Comparison of ENCODE assay signal across 13 cellular contexts in genomic region chr9:73157811-73158210, GRCh38. TPM values are rescaled to one million over a fixed set of nuclear protein-coding genes. Genes with fewer than 3 reads are reported as not detected.
A peak's percentile ranks its signal among the peaks of the same experiment; 100 is the strongest.
DNase-seq lines count a peak whose midpoint lies in the region; ATAC-seq lines count a peak whose summit lies in the region.
"Had no signal": no experiment of that assay in that cellular context is flagged by ENCODE, and none has a peak within 500 bp of the region (broad histone marks: within the 10 kb centered on the region; RNA-seq: fewer than 3 reads in every experiment).

No MANE protein-coding gene starts in this region.

- no peak overlapping the region for H3K4me3 ChIP-seq in right cardiac atrium (ENCODE audit: low read length)
- H3K4me3 ChIP-seq: BLaER1, Peyer's patch had no signal

- intact Hi-C loops in right cardiac atrium (cut with DNase I) = no loop called here

- no peaks in the 10 kb centered on the region for H3K9me3 Mint-ChIP-seq in stimulated activated naive CD8-positive, alpha-beta T cell treated with anti-CD3 and anti-CD28 coated beads, Interleukin-15, Interleukin-2, amounts not matched to agents 100 ng/mL and 50 ng/mL, for 24 hours
- H3K9me3 Mint-ChIP-seq in activated CD8-positive, alpha-beta T cell treated with anti-CD3 and anti-CD28 coated beads, Interleukin-2, amount 10 ng/mL, durations not matched to agents 7 days and 5 days (ENCODE audit: insufficient read depth) = no peaks in the 10 kb centered on the region
- no peaks in the 10 kb centered on the region for H3K9me3 Mint-ChIP-seq in immature natural killer cell

- no peaks in the 10 kb centered on the region for H3K27me3 ChIP-seq in right cardiac atrium (ENCODE audit: control insufficient read depth, insufficient read depth)
- H3K27me3 ChIP-seq: BLaER1, Peyer's patch had no signal

- POLR2A ChIA-PET in activated CD8-positive, alpha-beta T cell treated with anti-CD3 and anti-CD28 coated beads, Interleukin-2, amount 10 ng/mL, durations not matched to agents 7 days and 5 days (lab: Charles Lee) = no interaction called here

- no peaks in the 10 kb centered on the region for H3K9me3 ChIP-seq in right cardiac atrium (ENCODE audit: control insufficient read depth, low read length)
- H3K9me3 ChIP-seq: BLaER1, Peyer's patch had no signal

- peaks cover 38% of the 10 kb centered on the region for H3K36me3 Mint-ChIP-seq in stimulated activated naive CD8-positive, alpha-beta T cell treated with anti-CD3 and anti-CD28 coated beads, Interleukin-15, Interleukin-2, amounts not matched to agents 100 ng/mL and 50 ng/mL, for 24 hours (ENCODE audit: low read depth)
- peaks cover 59% of the 10 kb centered on the region for H3K36me3 Mint-ChIP-seq in activated CD8-positive, alpha-beta T cell treated with anti-CD3 and anti-CD28 coated beads, Interleukin-2, amount 10 ng/mL, durations not matched to agents 7 days and 5 days (ENCODE audit: low read depth)
- peaks cover 34 to 55% (median 36%) of the 10 kb centered on the region in 3 donors for H3K36me3 Mint-ChIP-seq in immature natural killer cell

- WGBS in right cardiac atrium = 70% methylated on average over 2 of the region's 2 CpGs

- CTCF ChIA-PET in activated CD8-positive, alpha-beta T cell treated with anti-CD3 and anti-CD28 coated beads, Interleukin-2, amount 10 ng/mL, durations not matched to agents 7 days and 5 days (lab: Charles Lee) = interaction anchor here (1.2 to 1.3 kb wide), 2 partner anchors 25 to 26 kb away, joined by 3 read pairs; no protein-coding TSS in a partner anchor

- peak overlapping the region; percentile 53 for H3K4me3 Mint-ChIP-seq in stimulated activated naive CD8-positive, alpha-beta T cell treated with anti-CD3 and anti-CD28 coated beads, Interleukin-15, Interleukin-2, amounts not matched to agents 100 ng/mL and 50 ng/mL, for 24 hours
- H3K4me3 Mint-ChIP-seq in activated CD8-positive, alpha-beta T cell treated with anti-CD3 and anti-CD28 coated beads, Interleukin-2, amount 10 ng/mL, durations not matched to agents 7 days and 5 days = no peak overlapping the region
- peak overlapping the region in 4 of 5 donors; percentile 32 to 57 (median 50) for H3K4me3 Mint-ChIP-seq in immature natural killer cell

- DNase-seq in stimulated activated naive CD8-positive, alpha-beta T cell treated with anti-CD3 and anti-CD28 coated beads, Interleukin-15, Interleukin-2, amounts not matched to agents 100 U/mL and 50 U/mL, for 24 hours = no peak
- no peak for DNase-seq in activated CD8-positive, alpha-beta T cell treated with anti-CD3 and anti-CD28 coated beads, Interleukin-2, amount 10 ng/mL, durations not matched to agents 7 days and 5 days
- DNase-seq in immature natural killer cell = no peak
- DNase-seq in NCI-H1694 (lab: John Stamatoyannopoulos, UW) = no peak
- DNase-seq in NCI-H1694 treated with DMSO at 0.1 percent for 48 hours (lab: John Stamatoyannopoulos, UW) = no peak
- no peak for DNase-seq in right cardiac atrium
- DNase-seq: central memory CD4-positive, alpha-beta T cell; GDM1; MM.1S; Peyer's patch had no signal

- peaks cover 4% of the 10 kb centered on the region for H3K4me1 ChIP-seq in right cardiac atrium (ENCODE audit: control insufficient read depth, insufficient read depth, low read length)
- H3K4me1 ChIP-seq: BLaER1, Peyer's patch had no signal

- no peak for ATAC-seq in stimulated activated naive CD8-positive, alpha-beta T cell treated with anti-CD3 and anti-CD28 coated beads, Interleukin-15, Interleukin-2, amounts not matched to agents 100 U/mL and 50 U/mL, for 24 hours
- no peak for ATAC-seq in activated CD8-positive, alpha-beta T cell treated with anti-CD3 and anti-CD28 coated beads, Interleukin-2, amount 10 ng/mL, durations not matched to agents 7 days and 5 days
- ATAC-seq in HG03439 (IDR thresholded peaks at IDR 0.05; ENCODE audit: unreplicated experiment) (no peak), right cardiac atrium (no peak)

- no peaks in the 10 kb centered on the region for H3K27me3 Mint-ChIP-seq in stimulated activated naive CD8-positive, alpha-beta T cell treated with anti-CD3 and anti-CD28 coated beads, Interleukin-15, Interleukin-2, amounts not matched to agents 100 ng/mL and 50 ng/mL, for 24 hours
- no peaks in the 10 kb centered on the region for H3K27me3 Mint-ChIP-seq in activated CD8-positive, alpha-beta T cell treated with anti-CD3 and anti-CD28 coated beads, Interleukin-2, amount 10 ng/mL, durations not matched to agents 7 days and 5 days (ENCODE audit: low read depth)
- H3K27me3 Mint-ChIP-seq in immature natural killer cell (ENCODE audit: low read depth in 3 of 3) = peaks cover 1 to 10% (median 3%) of the 10 kb centered on the region in 3 donors

- H3K27ac ChIP-seq in right cardiac atrium (ENCODE audit: low read length) = no peak overlapping the region
- H3K27ac ChIP-seq: BLaER1, Peyer's patch had no signal

- peak overlapping the region; percentile 74 for H3K27ac Mint-ChIP-seq in stimulated activated naive CD8-positive, alpha-beta T cell treated with anti-CD3 and anti-CD28 coated beads, Interleukin-15, Interleukin-2, amounts not matched to agents 100 ng/mL and 50 ng/mL, for 24 hours
- H3K27ac Mint-ChIP-seq in activated CD8-positive, alpha-beta T cell treated with anti-CD3 and anti-CD28 coated beads, Interleukin-2, amount 10 ng/mL, durations not matched to agents 7 days and 5 days = peak overlapping the region; percentile 28
- peak overlapping the region; percentile 66 to 94 (median 84) for H3K27ac Mint-ChIP-seq in immature natural killer cell

- peaks cover 75% of the 10 kb centered on the region for H3K4me1 Mint-ChIP-seq in stimulated activated naive CD8-positive, alpha-beta T cell treated with anti-CD3 and anti-CD28 coated beads, Interleukin-15, Interleukin-2, amounts not matched to agents 100 ng/mL and 50 ng/mL, for 24 hours (ENCODE audit: low read depth)
- H3K4me1 Mint-ChIP-seq in activated CD8-positive, alpha-beta T cell treated with anti-CD3 and anti-CD28 coated beads, Interleukin-2, amount 10 ng/mL, durations not matched to agents 7 days and 5 days (ENCODE audit: low read depth) = peaks cover 50% of the 10 kb centered on the region
- peaks cover 48 to 75% of the 10 kb centered on the region in 2 donors for H3K4me1 Mint-ChIP-seq in immature natural killer cell

RNA-seq across cellular contexts. Expression of gene ANXA1, which starts 6.1 kb away (rescaled TPM):
- 10 to 100 TPM; 88.2 to 90.8 TPM for total RNA-seq in activated CD8-positive, alpha-beta T cell treated with anti-CD3 and anti-CD28 coated beads, Interleukin-2, amount 10 ng/mL, durations not matched to agents 7 days and 5 days
- polyA plus RNA-seq in immature natural killer cell (100 to 1,000 TPM; 426 to 769 (median 538) TPM), right cardiac atrium (139 TPM)
- 100 to 1,000 TPM in 1 of 4 donors, 10 to 100 TPM in 3; 46.7 to 120 (median 83.4) TPM for total RNA-seq in right cardiac atrium

Comparison
In these comparisons a context has a peak if more than half of its experiments do, and no peak if none do; other contexts are left out.
1. H3K27ac Mint-ChIP-seq: peak in every context shown above with its lines; median percentile 84 in immature natural killer cell; 74 in stimulated activated naive CD8-positive, alpha-beta T cell treated with anti-CD3 and anti-CD28 coated beads, Interleukin-15, Interleukin-2, amounts not matched to agents 100 ng/mL and 50 ng/mL, for 24 hours; 28 in activated CD8-positive, alpha-beta T cell treated with anti-CD3 and anti-CD28 coated beads, Interleukin-2, amount 10 ng/mL, durations not matched to agents 7 days and 5 days.